ENCODE assay signal across 15 cellular contexts in genomic region chrX:43003204-43003565, GRCh38.
DNase-seq lines count a peak whose midpoint lies in the region; ATAC-seq and TF ChIP-seq lines count a peak whose summit lies in the region.
"Had no signal": no experiment of that assay in that cellular context is flagged by ENCODE, and none has a peak within 500 bp of the region (broad histone marks: within the 10 kb centered on the region; RNA-seq: fewer than 3 reads in every experiment).

No MANE protein-coding gene starts in this region.

- no peak overlapping the region for H3K4me3 ChIP-seq in left lung
- H3K4me3 ChIP-seq: thyroid gland had no signal

- no peak for DNase-seq in stimulated activated naive B cell treated with anti-CD40 and anti-IgM and Interleukin-4, amounts not matched to agents 10 μg/mL and 1 μg/mL and 100 μg/mL, for 72 hours
- DNase-seq in activated naive CD4-positive, alpha-beta T cell treated with Interleukin-2 at 50 U/mL for 16 hours = no peak
- DNase-seq in superior temporal gyrus (ENCODE audit: extremely low spot score) = no peak
- DNase-seq in left lung = no peak
- DNase-seq: activated T-cell treated with anti-CD3 and anti-CD28 coated beads, Interleukin-2, amount 50 U/mL, for 24 hours; mesendoderm; NCI-H226; stimulated activated CD4-positive, alpha-beta T cell treated with anti-CD3 and anti-CD28 coated beads, Interleukin-12 subunit alpha, Interleukin-12 subunit beta, amount 100 ng/mL, for 4 hours; thyroid gland had no signal

- H3K9me3 ChIP-seq in left lung = no peaks in the 10 kb centered on the region
- H3K9me3 ChIP-seq: thyroid gland had no signal

- no peak for TF ChIP-seq CTCF in left lung (IDR thresholded peaks at IDR 0.05)

- H3K4me1 ChIP-seq in left lung = no peaks in the 10 kb centered on the region
- H3K4me1 ChIP-seq: thyroid gland had no signal

- no peak overlapping the region for H3K27ac Mint-ChIP-seq in stimulated activated naive B cell treated with anti-CD40 and anti-IgM and Interleukin-4, amounts not matched to agents 10 μg/mL and 1 μg/mL and 100 μg/mL, for 72 hours
- H3K27ac Mint-ChIP-seq: activated T-cell treated with anti-CD3 and anti-CD28 coated beads, Interleukin-2, amount 50 U/mL, for 24 hours; CD14-positive monocyte; dendritic cell treated with granulocyte-macrophage colony-stimulating factor and Interleukin-4, amounts not matched to agents 40 ng/mL and 50 ng/mL, for 4 days had no signal

- intact Hi-C loops in left lung (cut with DNase I) = no loop called here

- H3K27me3 Mint-ChIP-seq in stimulated activated naive B cell treated with anti-CD40 and anti-IgM and Interleukin-4, amounts not matched to agents 10 μg/mL and 1 μg/mL and 100 μg/mL, for 72 hours = no peaks in the 10 kb centered on the region
- H3K27me3 Mint-ChIP-seq: activated T-cell treated with anti-CD3 and anti-CD28 coated beads, Interleukin-2, amount 50 U/mL, for 24 hours; dendritic cell treated with granulocyte-macrophage colony-stimulating factor and Interleukin-4, amounts not matched to agents 40 ng/mL and 50 ng/mL, for 4 days had no signal

- H3K9me3 Mint-ChIP-seq in stimulated activated naive B cell treated with anti-CD40 and anti-IgM and Interleukin-4, amounts not matched to agents 10 μg/mL and 1 μg/mL and 100 μg/mL, for 72 hours = no peaks in the 10 kb centered on the region
- H3K9me3 Mint-ChIP-seq: dendritic cell treated with granulocyte-macrophage colony-stimulating factor and Interleukin-4, amounts not matched to agents 40 ng/mL and 50 ng/mL, for 4 days had no signal

- peaks cover 6 to 10% of the 10 kb centered on the region in 2 donors for H3K4me1 Mint-ChIP-seq in stimulated activated naive B cell treated with anti-CD40 and anti-IgM and Interleukin-4, amounts not matched to agents 10 μg/mL and 1 μg/mL and 100 μg/mL, for 72 hours
- H3K4me1 Mint-ChIP-seq: CD14-positive monocyte had no signal

- H3K36me3 Mint-ChIP-seq in stimulated activated naive B cell treated with anti-CD40 and anti-IgM and Interleukin-4, amounts not matched to agents 10 μg/mL and 1 μg/mL and 100 μg/mL, for 72 hours = no peaks in the 10 kb centered on the region
- H3K36me3 Mint-ChIP-seq: CD14-positive monocyte had no signal

- ATAC-seq in GM19324 (IDR thresholded peaks at IDR 0.05; ENCODE audit: low FRiP score, unreplicated experiment) (peak; percentile 31), HG02588 (IDR thresholded peaks at IDR 0.05; ENCODE audit: unreplicated experiment) (peak; percentile 26), HG03175 (IDR thresholded peaks at IDR 0.05; ENCODE audit: unreplicated experiment) (peak; percentile 50), left lung (no peak)
- ATAC-seq in stimulated activated naive B cell treated with anti-CD40 and anti-IgM and Interleukin-4, amounts not matched to agents 10 μg/mL and 1 μg/mL and 100 μg/mL, for 72 hours (replicated peaks) = peak; percentile 50 to 61
- ATAC-seq: HepG2 had no signal

- no peaks in the 10 kb centered on the region for H3K27me3 ChIP-seq in left lung

- H3K36me3 ChIP-seq in left lung = no peaks in the 10 kb centered on the region
- H3K36me3 ChIP-seq: thyroid gland had no signal

- H3K4me3 Mint-ChIP-seq in stimulated activated naive B cell treated with anti-CD40 and anti-IgM and Interleukin-4, amounts not matched to agents 10 μg/mL and 1 μg/mL and 100 μg/mL, for 72 hours = no peak overlapping the region
- H3K4me3 Mint-ChIP-seq: activated T-cell treated with anti-CD3 and anti-CD28 coated beads, Interleukin-2, amount 50 U/mL, for 24 hours; CD14-positive monocyte; dendritic cell treated with granulocyte-macrophage colony-stimulating factor and Interleukin-4, amounts not matched to agents 40 ng/mL and 50 ng/mL, for 4 days had no signal

- H3K27ac ChIP-seq in left lung = no peak overlapping the region
- H3K27ac ChIP-seq: thyroid gland had no signal
